Comparison of ENCODE assay signal across 1 cellular context in the genomic region with DNA sequence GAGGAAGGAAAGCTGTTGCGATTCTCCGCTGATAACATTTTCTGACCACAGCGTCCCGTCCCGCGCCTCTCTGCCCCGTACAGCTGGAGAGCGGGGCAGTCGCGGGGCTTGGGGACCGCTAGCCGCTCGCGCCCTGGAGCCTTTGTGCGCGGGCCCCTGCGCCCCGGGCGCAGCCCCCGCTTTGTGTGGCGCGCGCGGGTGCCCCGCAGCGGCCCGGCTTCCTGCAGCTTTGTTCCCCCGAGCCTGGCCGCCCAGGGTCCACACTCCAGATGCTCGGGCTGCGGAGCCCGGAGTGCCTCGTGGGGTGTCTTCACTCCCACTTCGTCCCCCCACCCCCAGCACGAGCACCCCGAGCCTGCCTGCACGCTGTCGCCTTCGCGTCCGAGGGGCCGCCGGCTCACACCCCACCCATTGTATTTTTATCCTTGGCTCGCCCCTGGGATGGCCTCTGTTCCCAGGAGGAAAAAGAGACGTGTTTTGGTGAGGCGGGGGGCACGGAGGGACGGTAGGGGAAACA.
TF ChIP-seq lines count a peak whose summit lies in the region.

No MANE protein-coding gene starts in this region.

TF ChIP-seq in H1, 55 proteins besides CTCF, POLR2A, EP300 and RAD21 (continued from another document):
- TF ChIP-seq GTF2F1 (IDR thresholded peaks at IDR 0.05; ENCODE audit: borderline replicate concordance, low read depth, low read length), result no peak
- TF ChIP-seq CHD7 (IDR thresholded peaks at IDR 0.05; ENCODE audit: insufficient replicate concordance, low read length), result no peak
- TF ChIP-seq RFX5 (IDR thresholded peaks at IDR 0.05; ENCODE audit: borderline replicate concordance, low read depth, low read length), result no peak
- TF ChIP-seq SIX5 (IDR thresholded peaks at IDR 0.05; ENCODE audit: low read depth, low read length), result no peak
- 0 out of 2 replicates have a peak, but pooled peaks have one; percentile 88 for TF ChIP-seq RBBP5 (IDR thresholded peaks at IDR 0.05; ENCODE audit: borderline replicate concordance, low read depth, low read length)
- TF ChIP-seq TEAD4 (IDR thresholded peaks at IDR 0.05; ENCODE audit: low read depth, low read length), result no peak
- no peak for TF ChIP-seq SP2 (IDR thresholded peaks at IDR 0.05; ENCODE audit: low read length)
- TF ChIP-seq, protein P1, sequence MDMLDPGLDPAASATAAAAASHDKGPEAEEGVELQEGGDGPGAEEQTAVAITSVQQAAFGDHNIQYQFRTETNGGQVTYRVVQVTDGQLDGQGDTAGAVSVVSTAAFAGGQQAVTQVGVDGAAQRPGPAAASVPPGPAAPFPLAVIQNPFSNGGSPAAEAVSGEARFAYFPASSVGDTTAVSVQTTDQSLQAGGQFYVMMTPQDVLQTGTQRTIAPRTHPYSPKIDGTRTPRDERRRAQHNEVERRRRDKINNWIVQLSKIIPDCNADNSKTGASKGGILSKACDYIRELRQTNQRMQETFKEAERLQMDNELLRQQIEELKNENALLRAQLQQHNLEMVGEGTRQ (IDR thresholded peaks at IDR 0.05; ENCODE audit: low read length), result no peak
- no peak for TF ChIP-seq KDM1A (IDR thresholded peaks at IDR 0.05; ENCODE audit: borderline replicate concordance, low read length)
- peak; percentile 56 for TF ChIP-seq KDM4A (IDR thresholded peaks at IDR 0.05; ENCODE audit: low read depth, low read length, severe bottlenecking)
- TF ChIP-seq GABPA (IDR thresholded peaks at IDR 0.05; ENCODE audit: borderline replicate concordance, insufficient read depth, low read length), result no peak
- TF ChIP-seq KDM5A (IDR thresholded peaks at IDR 0.05; ENCODE audit: low read length), result no peak
- TF ChIP-seq PHF8 (conservative IDR thresholded peaks at IDR 0.05; ENCODE audit: low read depth, low read length), result 0 out of 2 replicates have a peak, but pooled peaks have one; percentile 23
- no peak for TF ChIP-seq HDAC2 (IDR thresholded peaks at IDR 0.05; ENCODE audit: borderline replicate concordance in 1 of 2, low read depth in 2 of 2, low read length in 2 of 2)
- no peak for TF ChIP-seq EGR1 (IDR thresholded peaks at IDR 0.05; ENCODE audit: borderline replicate concordance, low read depth, low read length)
- TF ChIP-seq MAFK (IDR thresholded peaks at IDR 0.05; ENCODE audit: low read depth, low read length), result no peak
- no peak for TF ChIP-seq SRF (IDR thresholded peaks at IDR 0.05; ENCODE audit: low read depth, low read length)
- TF ChIP-seq FOSL1 (IDR thresholded peaks at IDR 0.05; ENCODE audit: insufficient read depth, low read depth, low read length), result no peak
- TF ChIP-seq RXRA (IDR thresholded peaks at IDR 0.05; ENCODE audit: insufficient read depth, low read depth, low read length), result no peak
- no peak for TF ChIP-seq YY1 (IDR thresholded peaks at IDR 0.05; ENCODE audit: low read depth, low read length)
- TF ChIP-seq CTBP2 (IDR thresholded peaks at IDR 0.05; ENCODE audit: borderline replicate concordance, insufficient read depth, insufficient read length, low read length), result no peak
- TF ChIP-seq ASH2L (IDR thresholded peaks at IDR 0.05; ENCODE audit: low read length), result peak; percentile 92
- TF ChIP-seq SAP30 (IDR thresholded peaks at IDR 0.05; ENCODE audit: insufficient read depth, insufficient replicate concordance, low read length), result no peak
- TF ChIP-seq, protein P2, sequence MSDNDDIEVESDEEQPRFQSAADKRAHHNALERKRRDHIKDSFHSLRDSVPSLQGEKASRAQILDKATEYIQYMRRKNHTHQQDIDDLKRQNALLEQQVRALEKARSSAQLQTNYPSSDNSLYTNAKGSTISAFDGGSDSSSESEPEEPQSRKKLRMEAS (IDR thresholded peaks at IDR 0.05), result peak; percentile 3; the same call in 1 of the 2 replicates
- TF ChIP-seq SP1 (IDR thresholded peaks at IDR 0.05; ENCODE audit: low read depth, low read length), result no peak
- TF ChIP-seq SIN3A (conservative IDR thresholded peaks at IDR 0.05 in 1 of 2, IDR thresholded peaks at IDR 0.05 in 1 of 2; ENCODE audit: low read depth in 1 of 2, low read length in 2 of 2), result no peak
- TF ChIP-seq, protein P3, sequence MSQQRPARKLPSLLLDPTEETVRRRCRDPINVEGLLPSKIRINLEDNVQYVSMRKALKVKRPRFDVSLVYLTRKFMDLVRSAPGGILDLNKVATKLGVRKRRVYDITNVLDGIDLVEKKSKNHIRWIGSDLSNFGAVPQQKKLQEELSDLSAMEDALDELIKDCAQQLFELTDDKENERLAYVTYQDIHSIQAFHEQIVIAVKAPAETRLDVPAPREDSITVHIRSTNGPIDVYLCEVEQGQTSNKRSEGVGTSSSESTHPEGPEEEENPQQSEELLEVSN (IDR thresholded peaks at IDR 0.05), result no peak
- no peak for TF ChIP-seq CEBPB (IDR thresholded peaks at IDR 0.05; ENCODE audit: low read depth, low read length)
- TF ChIP-seq POU5F1 (IDR thresholded peaks at IDR 0.05; ENCODE audit: low read depth, low read length), result no peak
- no peak for TF ChIP-seq TCF12 (IDR thresholded peaks at IDR 0.05; ENCODE audit: low read depth, low read length)
- TF ChIP-seq RNF2 (IDR thresholded peaks at IDR 0.05; ENCODE audit: borderline replicate concordance, low read depth, low read length, missing control alignments, poor library complexity, severe bottlenecking), result peak; percentile 41
- TF ChIP-seq CBX8 (IDR thresholded peaks at IDR 0.05; ENCODE audit: borderline replicate concordance, low read depth, low read length), result no peak
- TF ChIP-seq SIRT6 (IDR thresholded peaks at IDR 0.05; ENCODE audit: low read length), result no peak
- 0 out of 2 replicates have a peak, but pooled peaks have one; percentile 8 for TF ChIP-seq SP4 (IDR thresholded peaks at IDR 0.05; ENCODE audit: low read length)
- 0 out of 2 replicates have a peak, but pooled peaks have one; percentile 27 for TF ChIP-seq TAF1 (IDR thresholded peaks at IDR 0.05; ENCODE audit: low read depth, low read length)
